ENCODE assay signal across 11 cellular contexts in genomic region chr2:105888625-105889024, GRCh38.
DNase-seq lines count a peak whose midpoint lies in the region; ATAC-seq, FAIRE-seq and TF ChIP-seq lines count a peak whose summit lies in the region.
"Had no signal": no experiment of that assay in that cellular context is flagged by ENCODE, and none has a peak within 500 bp of the region (broad histone marks: within the 10 kb centered on the region; RNA-seq: fewer than 3 reads in every experiment).

No MANE protein-coding gene starts in this region.

- intact Hi-C loops in spleen (cut with DNase I; ENCODE audit: low total_unique reads): no loop called here
- intact Hi-C loops in heart left ventricle (cut with DNase I): loop anchor here in 5 of 10 donors (5.0 to 10.0 kb wide), 5 partner anchors 74 to 314 kb away; partner anchors contain the start of gene NCK2 (in 1 of the 5)

- H4K20me1 ChIP-seq in GM23338 (replicated peaks; ENCODE audit: insufficient read depth) (peaks cover 17% of the 10 kb centered on the region), keratinocyte (ENCODE audit: control insufficient read depth, extremely low read depth, insufficient read depth, low read length) (no peaks in the 10 kb centered on the region)

- peak; percentile 54 to 60 for TF ChIP-seq CTCF in GM23338 (conservative IDR thresholded peaks at IDR 0.05; ENCODE audit: low read depth in 2 of 2)
- TF ChIP-seq CTCF in keratinocyte (optimal IDR thresholded peaks at IDR 0.05 in 1 of 3, IDR thresholded peaks at IDR 0.05 in 1 of 3, conservative IDR thresholded peaks at IDR 0.05 in 1 of 3; ENCODE audit: extremely low read depth in 1 of 3, insufficient read depth in 2 of 3, low read length in 3 of 3): peak in 2 of 3 experiments; percentile 8 to 34
- peak in 3 of 11 experiments; percentile 27 to 32 (median 27) for TF ChIP-seq CTCF in spleen (IDR thresholded peaks at IDR 0.05 in 8 of 11, conservative IDR thresholded peaks at IDR 0.05 in 3 of 11)
- no peak for TF ChIP-seq CTCF in heart left ventricle (IDR thresholded peaks at IDR 0.05)

- H2AFZ ChIP-seq in GM23338 (no peak overlapping the region), keratinocyte (ENCODE audit: control insufficient read depth, low read length) (no peak overlapping the region)

- H3K36me3 ChIP-seq in CD8-positive, alpha-beta memory T cell (ENCODE audit: insufficient read depth, low read length): peaks cover 9% of the 10 kb centered on the region
- no peaks in the 10 kb centered on the region; the same call in 1 of the 2 replicates for H3K36me3 ChIP-seq in GM23338 (ENCODE audit: insufficient read depth)
- peaks cover 3% of the 10 kb centered on the region in 2 experiments for H3K36me3 ChIP-seq in keratinocyte (ENCODE audit: control insufficient read depth in 2 of 2, extremely low read depth in 1 of 2, insufficient read depth in 2 of 2, low read length in 2 of 2)
- H3K36me3 ChIP-seq in spleen: peaks cover 0 to 53% (median 13%) of the 10 kb centered on the region in 6 donors
- H3K36me3 ChIP-seq in heart left ventricle: peaks cover 0 to 10% (median 8%) of the 10 kb centered on the region in 9 donors

- no peak overlapping the region for H3K4me3 ChIP-seq in CD8-positive, alpha-beta memory T cell (ENCODE audit: low read length)
- H3K4me3 ChIP-seq in GM23338 (no peak overlapping the region), keratinocyte (ENCODE audit: control insufficient read depth in 2 of 3, extremely low read depth in 1 of 3, insufficient read depth in 2 of 3, low read depth in 1 of 3, low read length in 3 of 3) (no peak overlapping the region), spleen (no peak overlapping the region), heart left ventricle (no peak overlapping the region)
- H3K4me3 ChIP-seq: thoracic aorta had no signal

- H3K27me3 ChIP-seq in CD8-positive, alpha-beta memory T cell (ENCODE audit: insufficient read depth, low read length, poor library complexity, severe bottlenecking): no peaks in the 10 kb centered on the region
- no peaks in the 10 kb centered on the region for H3K27me3 ChIP-seq in GM23338 (ENCODE audit: insufficient read depth)
- no peaks in the 10 kb centered on the region for H3K27me3 ChIP-seq in keratinocyte (ENCODE audit: control insufficient read depth, extremely low read depth, insufficient read depth, low read length)
- no peaks in the 10 kb centered on the region for H3K27me3 ChIP-seq in spleen (replicated peaks in 1 of 7)
- H3K27me3 ChIP-seq in heart left ventricle: no peaks in the 10 kb centered on the region

- peaks cover 89% of the 10 kb centered on the region for H3K79me2 ChIP-seq in GM23338 (replicated peaks; ENCODE audit: insufficient read depth)
- H3K79me2 ChIP-seq in keratinocyte (ENCODE audit: control insufficient read depth, insufficient read depth, low read length): peaks cover 41% of the 10 kb centered on the region

- ATAC-seq in GM23338: peak; percentile 70
- ATAC-seq in T-cell (replicated peaks in 1 of 4): peak in 3 of 4 experiments; percentile 26 to 44 (median 36)
- ATAC-seq in heart left ventricle: no peak

- H3K4me1 Mint-ChIP-seq in CD8-positive, alpha-beta memory T cell: peaks cover 61 to 71% (median 71%) of the 10 kb centered on the region in 3 donors
- H3K4me1 Mint-ChIP-seq in GM23338 (peaks cover 17% of the 10 kb centered on the region), T-cell (peaks cover 68 to 71% (median 71%) of the 10 kb centered on the region in 3 donors)

- CTCF ChIA-PET in CD8-positive, alpha-beta memory T cell (lab: Charles Lee): interaction anchor here (1.6 to 1.8 kb wide), 2 partner anchors 10 to 21 kb away, joined by 4 read pairs; no protein-coding TSS in a partner anchor
- CTCF ChIA-PET in T-cell (lab: Charles Lee): interaction anchor here in 1 of 2 donors (1.1 kb wide), 1 partner anchor 37 kb away, joined by 5 read pairs; no protein-coding TSS in a partner anchor

- H3K36me3 Mint-ChIP-seq in CD8-positive, alpha-beta memory T cell: peaks cover 10 to 70% (median 20%) of the 10 kb centered on the region in 3 donors
- H3K36me3 Mint-ChIP-seq in GM23338 (ENCODE audit: low read depth) (peaks cover 25% of the 10 kb centered on the region), T-cell (peaks cover 45% of the 10 kb centered on the region)

- peaks cover 0 to 8% (median 2%) of the 10 kb centered on the region in 5 donors for H3K9me3 Mint-ChIP-seq in CD8-positive, alpha-beta memory T cell
- H3K9me3 Mint-ChIP-seq in GM23338 (peaks cover 10% of the 10 kb centered on the region), T-cell (peaks cover 3 to 14% (median 4%) of the 10 kb centered on the region in 3 donors)

- 95 to 100% (median 98%) methylated on average over 2 of the region's 2 CpGs for WGBS in spleen, 5 donors
- 97 to 100% (median 98%) methylated on average over 2 of the region's 2 CpGs for WGBS in heart left ventricle, 4 donors

- DNase-seq in CD8-positive, alpha-beta memory T cell: no peak
- DNase-seq in GM23338 (ENCODE audit: low spot score) (peak; percentile 58), T-cell (peak in 6 of 34 experiments; percentile 10 to 27 (median 16)), keratinocyte (ENCODE audit: low read depth, low spot score) (no peak), spleen (no peak), hippocampal formation (lab: John Stamatoyannopoulos, UW) (no peak), heart left ventricle (no peak), DMS114 treated with DMSO at 0.1 percent for 48 hours (lab: John Stamatoyannopoulos, UW; ENCODE audit: unreplicated experiment) (no peak)
- DNase-seq: activated CD4-positive, alpha-beta T cell treated with anti-CD3 and anti-CD28 coated beads, Interleukin-2, amount 50 U/mL, for 4 hours had no signal

- H3K4me3 Mint-ChIP-seq in CD8-positive, alpha-beta memory T cell: peak overlapping the region in 1 of 7 donors; percentile 30
- H3K4me3 Mint-ChIP-seq in GM23338: no peak overlapping the region
- H3K4me3 Mint-ChIP-seq in T-cell: peak overlapping the region in 1 of 3 donors; percentile 62

- no peak overlapping the region for H3K9ac ChIP-seq in keratinocyte (ENCODE audit: control insufficient read depth, extremely low read depth, insufficient read depth, low read length)

- no peaks in the 10 kb centered on the region for H3K9me2 ChIP-seq in GM23338 (ENCODE audit: insufficient read depth)

- dilution Hi-C loops in keratinocyte (cut with MboI; ENCODE audit: extremely low pct_ligation_motif_present, low sequenced_read_pairs): no loop called here

- no peak for FAIRE-seq in keratinocyte (lab: Jason Lieb, UNC)
- FAIRE-seq: HTR-8/SVneo had no signal

- H3K27me3 Mint-ChIP-seq in CD8-positive, alpha-beta memory T cell: no peaks in the 10 kb centered on the region
- H3K27me3 Mint-ChIP-seq in GM23338 (ENCODE audit: insufficient read depth, low read depth, poor library complexity) (peaks cover 2% of the 10 kb centered on the region), T-cell (no peaks in the 10 kb centered on the region)

- no peaks in the 10 kb centered on the region for H3K9me3 ChIP-seq in CD8-positive, alpha-beta memory T cell (ENCODE audit: low read length)
- H3K9me3 ChIP-seq in keratinocyte (ENCODE audit: control insufficient read depth, low read depth, low read length) (peaks cover 2% of the 10 kb centered on the region), spleen (peaks cover 0 to 18% (median 11%) of the 10 kb centered on the region in 8 donors), heart left ventricle (peaks cover 0 to 13% (median 1%) of the 10 kb centered on the region in 12 donors)

- H3K27ac ChIP-seq in CD8-positive, alpha-beta memory T cell (ENCODE audit: low read depth, low read length): no peak overlapping the region
- H3K27ac ChIP-seq in GM23338 (ENCODE audit: low read depth) (no peak overlapping the region), keratinocyte (ENCODE audit: control insufficient read depth, insufficient read depth, low read length) (no peak overlapping the region), spleen (peak overlapping the region in 2 of 8 donors; percentile 4 to 36), heart left ventricle (peak overlapping the region in 3 of 12 donors; percentile 1 to 20 (median 14))

- POLR2A ChIA-PET in CD8-positive, alpha-beta memory T cell (lab: Charles Lee): no interaction called here
- POLR2A ChIA-PET in T-cell (lab: Charles Lee): no interaction called here

- H3K4me1 ChIP-seq in CD8-positive, alpha-beta memory T cell (ENCODE audit: insufficient read depth, low read length): peaks cover 66% of the 10 kb centered on the region
- peaks cover 19% of the 10 kb centered on the region for H3K4me1 ChIP-seq in GM23338 (ENCODE audit: insufficient read depth)
- H3K4me1 ChIP-seq in keratinocyte (ENCODE audit: control insufficient read depth, extremely low read depth, insufficient read depth, low read length): no peaks in the 10 kb centered on the region
- H3K4me1 ChIP-seq in spleen: peaks cover 10 to 85% (median 38%) of the 10 kb centered on the region in 6 donors
- H3K4me1 ChIP-seq in heart left ventricle: peaks cover 5 to 74% (median 40%) of the 10 kb centered on the region in 12 donors

- no peaks in the 10 kb centered on the region for H3K9me1 ChIP-seq in keratinocyte (ENCODE audit: control insufficient read depth, extremely low read depth, insufficient read depth, low read length)

- H3F3A ChIP-seq in GM23338 (replicated peaks; ENCODE audit: low read depth): no peaks in the 10 kb centered on the region

- peak overlapping the region in 5 of 8 donors; percentile 3 to 84 (median 45) for H3K27ac Mint-ChIP-seq in CD8-positive, alpha-beta memory T cell
- H3K27ac Mint-ChIP-seq in GM23338: no peak overlapping the region
- peak overlapping the region; percentile 1 to 50 for H3K27ac Mint-ChIP-seq in T-cell

- no peak overlapping the region for H3K4me2 ChIP-seq in GM23338
- no peak overlapping the region for H3K4me2 ChIP-seq in keratinocyte (ENCODE audit: control insufficient read depth, extremely low read depth, insufficient read depth, low read depth, low read length)

- TF ChIP-seq POLR2A in spleen (IDR thresholded peaks at IDR 0.05) (no peak), heart left ventricle (IDR thresholded peaks at IDR 0.05) (no peak)

Comparison
In these comparisons a context has a peak if more than half of its experiments do, and no peak if none do; other contexts are left out.
1. ATAC-seq: peak in GM23338 (single experiment) and T-cell (3 of 4); none in heart left ventricle (0 of 4).
2. CTCF ChIP-seq: peak in GM23338 (2 of 2) and keratinocyte (2 of 3); none in heart left ventricle (0 of 12).